ENCODE assay signal across 17 cellular contexts in the genomic region with DNA sequence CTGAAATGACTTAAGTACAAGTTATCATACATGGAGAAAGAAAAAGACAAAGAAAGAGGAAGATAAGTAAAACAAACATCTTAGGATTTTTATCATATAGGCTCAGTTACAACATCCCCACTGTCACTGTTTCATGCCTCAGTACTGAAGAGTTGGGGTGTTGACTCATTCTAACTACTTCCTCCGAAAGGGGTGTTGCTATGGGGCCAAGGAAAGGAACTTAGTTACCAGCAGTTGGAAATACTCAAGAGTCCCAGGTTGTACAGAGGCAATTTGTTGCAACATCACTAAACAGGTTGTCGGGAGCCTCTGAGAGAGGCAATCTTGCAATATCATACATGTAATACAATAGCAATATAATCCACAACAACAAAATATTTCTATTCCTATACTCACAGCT.
A peak's percentile ranks its signal among the peaks of the same experiment; 100 is the strongest.
DNase-seq lines count a peak whose midpoint lies in the region; ATAC-seq and TF ChIP-seq lines count a peak whose summit lies in the region.
"Had no signal": no experiment of that assay in that cellular context is flagged by ENCODE, and none has a peak within 500 bp of the region (broad histone marks: within the 10 kb centered on the region; RNA-seq: fewer than 3 reads in every experiment).

No MANE protein-coding gene starts in this region.

- H3K27ac ChIP-seq in brain microvascular endothelial cell, result no peak overlapping the region
- no peak overlapping the region for H3K27ac ChIP-seq in suprapubic skin
- H3K27ac ChIP-seq: lower lobe of right lung, neural progenitor cell had no signal

- no peak overlapping the region for H3K4me3 ChIP-seq in brain microvascular endothelial cell (ENCODE audit: low read depth, low read length)
- H3K4me3 ChIP-seq in suprapubic skin, result no peak overlapping the region
- H3K4me3 ChIP-seq: HAP-1, lower lobe of right lung, neural progenitor cell had no signal

- no peak for TF ChIP-seq EP300 in suprapubic skin (IDR thresholded peaks at IDR 0.05)

- H3K27me3 ChIP-seq in brain microvascular endothelial cell (replicated peaks) (no peaks in the 10 kb centered on the region), suprapubic skin (no peaks in the 10 kb centered on the region)
- H3K27me3 ChIP-seq: neural progenitor cell had no signal

- TF ChIP-seq CTCF in brain microvascular endothelial cell (IDR thresholded peaks at IDR 0.05; ENCODE audit: low read depth, low read length, missing control alignments), result no peak
- no peak for TF ChIP-seq CTCF in suprapubic skin (IDR thresholded peaks at IDR 0.05)

- no peak for TF ChIP-seq POLR2A in suprapubic skin (IDR thresholded peaks at IDR 0.05)

- no peaks in the 10 kb centered on the region for H3K4me1 ChIP-seq in suprapubic skin
- H3K4me1 ChIP-seq: HAP-1, lower lobe of right lung, neural progenitor cell had no signal

- no peaks in the 10 kb centered on the region for H3K9me3 ChIP-seq in suprapubic skin
- H3K9me3 ChIP-seq: HAP-1, lower lobe of right lung had no signal

- in situ Hi-C loops in brain microvascular endothelial cell (cut with HindIII; ENCODE audit: low pct_ligation_motif_present, low sequenced_read_pairs), result no loop called here

- ATAC-seq in HG03097 (IDR thresholded peaks at IDR 0.05; ENCODE audit: low FRiP score, unreplicated experiment) (no peak), HG02973 (IDR thresholded peaks at IDR 0.05; ENCODE audit: unreplicated experiment) (no peak)
- ATAC-seq: lower lobe of right lung, Panc1 had no signal

- no peaks in the 10 kb centered on the region for H3K36me3 ChIP-seq in brain microvascular endothelial cell (replicated peaks)
- no peaks in the 10 kb centered on the region for H3K36me3 ChIP-seq in suprapubic skin
- H3K36me3 ChIP-seq: HAP-1, lower lobe of right lung, neural progenitor cell had no signal

- DNase-seq in Kasumi-1 (lab: John Stamatoyannopoulos, UW) (peak; percentile 85 to 89), OCI-M1 (lab: John Stamatoyannopoulos, UW) (peak; percentile 34), brain microvascular endothelial cell (peak; percentile 22), kidney tubule cell (ENCODE audit: low spot score) (peak; percentile 8), suprapubic skin (ENCODE audit: low spot score in 2 of 2) (no peak)
- DNase-seq: activated CD4-positive, alpha-beta memory T cell treated with anti-CD3 and anti-CD28 coated beads for 36 hours; activated gamma-delta T cell; KG1; lower lobe of right lung; NCI-H1092; NCI-H2029; substantia nigra had no signal

- 78% methylated on average over 2 of the region's 2 CpGs for WGBS in suprapubic skin

Comparison
In these comparisons a context has a peak if more than half of its experiments do, and no peak if none do; other contexts are left out.
1. DNase-seq: peak in Kasumi-1 (2 of 2), OCI-M1 (single experiment), brain microvascular endothelial cell (single experiment) and kidney tubule cell (single experiment); none in suprapubic skin (0 of 2).